ENCODE assay signal across 18 cellular contexts in genomic region chr1:174700775-174701174, GRCh38.
DNase-seq lines count a peak whose midpoint lies in the region; ATAC-seq, FAIRE-seq and TF ChIP-seq lines count a peak whose summit lies in the region.
"Had no signal": no experiment of that assay in that cellular context is flagged by ENCODE, and none has a peak within 500 bp of the region (broad histone marks: within the 10 kb centered on the region; RNA-seq: fewer than 3 reads in every experiment).

No MANE protein-coding gene starts in this region.

- ATAC-seq in K562 (no peak), HG03521 (IDR thresholded peaks at IDR 0.05; ENCODE audit: unreplicated experiment) (no peak)

- 55% methylated on average over 3 of the region's 3 CpGs for WGBS in K562 (ENCODE audit: insufficient coverage, low coverage, missing lambda C conversion rate)
- WGBS in testis, 2 donors: 67 to 82% methylated on average over 3 of the region's 3 CpGs

- no peak overlapping the region for H3K9ac ChIP-seq in K562 (ENCODE audit: insufficient read depth in 1 of 2, low read depth in 2 of 2, low read length in 2 of 2)

- H3K4me1 ChIP-seq in K562 (replicated peaks in 1 of 2; ENCODE audit: control insufficient read depth in 2 of 2, insufficient read depth in 2 of 2, low read length in 2 of 2) (no peaks in the 10 kb centered on the region), testis (no peaks in the 10 kb centered on the region), breast epithelium (no peaks in the 10 kb centered on the region)
- H3K4me1 ChIP-seq: BE2C, Caco-2 had no signal

- H3K4me3 ChIP-seq in BJ (ENCODE audit: low read depth, low read length) (no peak overlapping the region), HFF-Myc (replicated peaks; ENCODE audit: low read depth, low read length) (no peak overlapping the region), K562 (no peak overlapping the region), foreskin fibroblast (ENCODE audit: low read depth in 1 of 2, low read length in 2 of 2) (no peak overlapping the region), testis (no peak overlapping the region), breast epithelium (no peak overlapping the region)

- intact Hi-C loops in K562 (cut with micrococcal nuclease) (no loop called here), testis (cut with DNase I; ENCODE audit: low total_unique reads) (no loop called here), breast epithelium (cut with DNase I; ENCODE audit: low total_unique reads) (no loop called here)

- TF ChIP-seq CTCF in BJ (IDR thresholded peaks at IDR 0.05; ENCODE audit: insufficient read depth, low read depth, low read length) (no peak), HFF-Myc (IDR thresholded peaks at IDR 0.05; ENCODE audit: low read depth, low read length, missing control alignments) (no peak), K562 (IDR thresholded peaks at IDR 0.05 in 2 of 3, conservative IDR thresholded peaks at IDR 0.05 in 1 of 3; ENCODE audit: insufficient read depth in 2 of 3, low read depth in 1 of 3, low read length in 3 of 3) (no peak), foreskin fibroblast (IDR thresholded peaks at IDR 0.05; ENCODE audit: low read depth, low read length) (no peak), testis (IDR thresholded peaks at IDR 0.05) (no peak), breast epithelium (IDR thresholded peaks at IDR 0.05) (no peak)

- CTCF ChIA-PET in BJ (lab: Yijun Ruan, JAX): interaction anchor here (1.0 kb wide), 1 partner anchor 25 kb away, joined by 3 read pairs; no protein-coding TSS in a partner anchor
- CTCF ChIA-PET in K562 (lab: Yijun Ruan, JAX; ENCODE audit: low intra/inter-chr PET ratio): no interaction called here

- H3K9me3 ChIP-seq in K562 (replicated peaks; ENCODE audit: control insufficient read depth, insufficient read depth, low read depth, low read length): no peaks in the 10 kb centered on the region
- H3K9me3 ChIP-seq in testis: no peaks in the 10 kb centered on the region
- H3K9me3 ChIP-seq in breast epithelium: no peaks in the 10 kb centered on the region
- H3K9me3 ChIP-seq: BE2C, Caco-2 had no signal

- no peaks in the 10 kb centered on the region for H3K9me1 ChIP-seq in K562 (ENCODE audit: control insufficient read depth, insufficient read depth, low read length)

- POLR2A ChIA-PET in BJ (lab: Charles Lee): interaction anchor here (0.8 kb wide), 1 partner anchor 669 kb away, joined by 3 read pairs; no protein-coding TSS in a partner anchor
- POLR2A ChIA-PET in K562 (lab: Yijun Ruan, JAX): interaction anchor here (0.7 to 1.6 kb wide), 2 partner anchors 8 to 9 kb away, joined by 3 to 5 read pairs; no protein-coding TSS in a partner anchor

- no peak overlapping the region for H3K4me2 ChIP-seq in K562 (ENCODE audit: insufficient read depth, low read length)

- H3K27me3 ChIP-seq in BJ (ENCODE audit: control insufficient read depth, insufficient read depth, low read length) (no peaks in the 10 kb centered on the region), K562 (ENCODE audit: control insufficient read depth in 2 of 2, insufficient read depth in 2 of 2, low read length in 2 of 2) (no peaks in the 10 kb centered on the region), testis (no peaks in the 10 kb centered on the region), breast epithelium (no peaks in the 10 kb centered on the region)
- H3K27me3 ChIP-seq: BE2C had no signal

- no peak for TF ChIP-seq RAD21 in K562 (CRISPR knock-in tag; conservative IDR thresholded peaks at IDR 0.05 in 1 of 2, IDR thresholded peaks at IDR 0.05 in 1 of 2)

- no peak overlapping the region for H2AFZ ChIP-seq in K562 (ENCODE audit: low read depth, low read length)

- no peak for FAIRE-seq in K562 (lab: Jason Lieb, UNC)

- H3K27ac ChIP-seq in K562 (ENCODE audit: extremely low read depth, low read depth, low read length) (no peak overlapping the region), testis (no peak overlapping the region), breast epithelium (no peak overlapping the region)

- DNase-seq in BJ (ENCODE audit: low read depth) (peak; percentile 33), HFF-Myc (ENCODE audit: extremely low read depth, low read depth) (peak; percentile 22), K562 (ENCODE audit: extremely low read depth in 1 of 4, low spot score in 3 of 4) (no peak), foreskin fibroblast (peak; percentile 12 to 56), testis (no peak), breast epithelium (ENCODE audit: low spot score in 2 of 2) (no peak), KBM-7 (no peak)
- DNase-seq: BE2C; Caco-2; CD4-positive, alpha-beta T cell; EL; HCEC 1CT; NCI-H1105 treated with DMSO at 0.1 percent for 48 hours; NCI-H1694; NCI-H226; NCI-H524 treated with DMSO at 0.1 percent for 48 hours; SHP77 treated with DMSO at 0.1 percent for 48 hours had no signal

- H4K20me1 ChIP-seq in K562 (replicated peaks; ENCODE audit: control insufficient read depth, insufficient read depth, low read length): no peaks in the 10 kb centered on the region

- BruUV-seq in K562 (replicated peaks; lab: Mats Ljungman, UMichigan): no TSS peak

- in situ Hi-C loops in K562 (cut with MboI): no loop called here
- in situ Hi-C loops in KBM-7 (cut with MboI; ENCODE audit: low pct_unique_long_range_greater_than_20kb, low sequenced_read_pairs): no loop called here

- TF ChIP-seq EP300 in K562 (IDR thresholded peaks at IDR 0.05; ENCODE audit: low read length): no peak

- H3K36me3 ChIP-seq in BJ (ENCODE audit: control insufficient read depth, insufficient read depth, low read length) (no peaks in the 10 kb centered on the region), K562 (ENCODE audit: control insufficient read depth, insufficient read depth, low read length) (no peaks in the 10 kb centered on the region), testis (ENCODE audit: low read depth, missing control alignments) (no peaks in the 10 kb centered on the region), breast epithelium (no peaks in the 10 kb centered on the region)
- H3K36me3 ChIP-seq: BE2C had no signal

- H3K79me2 ChIP-seq in K562 (ENCODE audit: control insufficient read depth, insufficient read depth, low read length): no peaks in the 10 kb centered on the region

- TF ChIP-seq POLR2A in K562 (conservative IDR thresholded peaks at IDR 0.05): no peak
- no peak for TF ChIP-seq POLR2A in testis (IDR thresholded peaks at IDR 0.05)
- TF ChIP-seq POLR2A in breast epithelium (IDR thresholded peaks at IDR 0.05): no peak

TF ChIP-seq in K562, 482 proteins besides CTCF, POLR2A, EP300 and RAD21:
- 0 out of 2 replicates have a peak, but pooled peaks have one; percentile 29 for TF ChIP-seq DDX20 (tag; IDR thresholded peaks at IDR 0.05; ENCODE audit: low read depth)
- TF ChIP-seq SREBF2 (CRISPR knock-in tag; IDR thresholded peaks at IDR 0.05): no peak
- no peak for TF ChIP-seq ZNF551 (CRISPR knock-in tag; IDR thresholded peaks at IDR 0.05)
- no peak for TF ChIP-seq MYNN (IDR thresholded peaks at IDR 0.05)
- no peak for TF ChIP-seq MYNN (CRISPR knock-in tag; IDR thresholded peaks at IDR 0.05)
- TF ChIP-seq NFXL1 (CRISPR knock-in tag; IDR thresholded peaks at IDR 0.05): no peak
- TF ChIP-seq CLOCK (CRISPR knock-in tag; IDR thresholded peaks at IDR 0.05; ENCODE audit: borderline replicate concordance): no peak
- no peak for TF ChIP-seq STAT6 (CRISPR knock-in tag; IDR thresholded peaks at IDR 0.05)

Comparison
In these comparisons a context has a peak if more than half of its experiments do, and no peak if none do; other contexts are left out.
1. DNase-seq: peak in BJ (single experiment), HFF-Myc (single experiment) and foreskin fibroblast (2 of 2); none in K562 (0 of 4), testis (single experiment), breast epithelium (0 of 2) and KBM-7 (single experiment).